8 cellular contexts compared by ENCODE assay signal in the genomic region with DNA sequence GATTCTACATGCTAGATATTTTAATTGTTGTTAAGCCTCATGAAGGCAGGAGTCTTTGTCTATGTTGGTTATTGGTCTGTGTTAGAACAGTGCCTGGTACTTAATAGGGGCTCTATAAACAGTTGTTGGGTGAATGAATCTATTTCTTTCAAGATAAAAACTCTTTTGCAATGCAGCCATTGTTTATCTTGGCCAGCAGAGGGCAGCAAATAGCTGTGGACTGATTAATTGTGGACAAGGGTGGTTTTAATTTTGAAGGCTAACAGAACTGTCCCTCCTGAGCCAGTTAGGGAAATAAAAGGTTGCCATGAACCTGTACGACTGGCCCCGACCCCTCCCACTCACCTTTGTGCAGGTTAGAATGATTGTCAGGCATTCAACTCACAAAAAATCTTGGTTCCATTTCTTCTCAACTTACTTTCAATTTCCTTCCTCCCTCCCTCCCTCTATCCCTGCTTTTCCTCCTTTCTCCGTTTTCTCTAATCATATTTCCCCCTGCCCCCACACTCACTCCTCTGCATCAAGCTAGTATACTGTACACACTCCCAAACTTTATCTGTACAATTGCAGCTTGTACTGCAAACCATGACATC.
DNase-seq lines count a peak whose midpoint lies in the region; ATAC-seq and TF ChIP-seq lines count a peak whose summit lies in the region.

No MANE protein-coding gene starts in this region.

- ATAC-seq in GM19452 (IDR thresholded peaks at IDR 0.05; ENCODE audit: unreplicated experiment), result peak; percentile 55
- no peak for ATAC-seq in HG02642 (IDR thresholded peaks at IDR 0.05; ENCODE audit: poor library complexity, unreplicated experiment)

- DNase-seq in AG10803 (ENCODE audit: low read depth), result peak; percentile 53
- DNase-seq in NCI-H2227 (lab: John Stamatoyannopoulos, UW; ENCODE audit: unreplicated experiment), result peak; percentile 69
- DNase-seq in activated CD4-positive, alpha-beta T cell treated with anti-CD3 and anti-CD28 coated beads for 48 hours, result peak; percentile 57
- DNase-seq in epidermal melanocyte (ENCODE audit: insufficient read length, low spot score), result peak; percentile 34
- DNase-seq in myocyte (ENCODE audit: low read depth), result peak; percentile 65
- DNase-seq in stromal cell of bone marrow (ENCODE audit: low read depth), result peak; percentile 28

- peak; percentile 87 for TF ChIP-seq CTCF in AG10803 (conservative IDR thresholded peaks at IDR 0.05; ENCODE audit: low read length)

- H3K4me3 ChIP-seq in AG10803 (ENCODE audit: low read length), result peak overlapping the region; percentile 35
